19 cellular contexts compared by ENCODE assay signal in genomic region chr4:93814141-93814540, GRCh38. TPM values are rescaled to one million over a fixed set of nuclear protein-coding genes. Genes with fewer than 3 reads are reported as not detected.
DNase-seq lines count a peak whose midpoint lies in the region; ATAC-seq and TF ChIP-seq lines count a peak whose summit lies in the region.
"Had no signal": no experiment of that assay in that cellular context is flagged by ENCODE, and none has a peak within 500 bp of the region (broad histone marks: within the 10 kb centered on the region; RNA-seq: fewer than 3 reads in every experiment).

No MANE protein-coding gene starts in this region.

- H3K79me2 ChIP-seq in GM23338 (replicated peaks; ENCODE audit: insufficient read depth): no peaks in the 10 kb centered on the region
- H3K79me2 ChIP-seq in Loucy (ENCODE audit: insufficient read depth, low read length): no peaks in the 10 kb centered on the region
- H3K79me2 ChIP-seq in neural progenitor cell (ENCODE audit: low read depth): no peaks in the 10 kb centered on the region

- DNase-seq in GM23338 (ENCODE audit: low spot score) (no peak), endothelial cell (ENCODE audit: low spot score) (no peak), neural progenitor cell (ENCODE audit: low spot score) (no peak), upper lobe of right lung (no peak)
- DNase-seq: BE2C; CD8-positive, alpha-beta T cell; COR-L47; DMS153; DMS79 treated with DMSO at 0.1 percent for 48 hours; EL; GOT3; H9 had no signal

- H3K27me3 ChIP-seq in GM23338 (ENCODE audit: insufficient read depth) (no peaks in the 10 kb centered on the region), Loucy (ENCODE audit: insufficient read depth, low read length, poor library complexity, severe bottlenecking) (no peaks in the 10 kb centered on the region), neural progenitor cell (no peaks in the 10 kb centered on the region), upper lobe of right lung (no peaks in the 10 kb centered on the region)

- no peaks in the 10 kb centered on the region for H3F3A ChIP-seq in GM23338 (replicated peaks; ENCODE audit: low read depth)
- H3F3A ChIP-seq in Loucy (ENCODE audit: low read depth): no peaks in the 10 kb centered on the region
- no peaks in the 10 kb centered on the region for H3F3A ChIP-seq in neural progenitor cell (ENCODE audit: low read depth)

- H3K27me3 Mint-ChIP-seq in GM23338 (ENCODE audit: insufficient read depth, low read depth, poor library complexity) (no peaks in the 10 kb centered on the region), endothelial cell (ENCODE audit: unreplicated experiment) (no peaks in the 10 kb centered on the region), neural progenitor cell (ENCODE audit: insufficient read depth, low read depth) (peaks cover 3% of the 10 kb centered on the region)

- no peak for TF ChIP-seq CTCF in GM23338 (conservative IDR thresholded peaks at IDR 0.05; ENCODE audit: low read depth in 2 of 2)
- TF ChIP-seq CTCF in Loucy (conservative IDR thresholded peaks at IDR 0.05; ENCODE audit: low read length): no peak
- TF ChIP-seq CTCF in endothelial cell (IDR thresholded peaks at IDR 0.05; ENCODE audit: unreplicated experiment): no peak
- no peak for TF ChIP-seq CTCF in neural progenitor cell (IDR thresholded peaks at IDR 0.05)
- no peak for TF ChIP-seq CTCF in upper lobe of right lung (IDR thresholded peaks at IDR 0.05)

- H3K27ac ChIP-seq in GM23338 (ENCODE audit: low read depth) (no peak overlapping the region), neural progenitor cell (no peak overlapping the region), upper lobe of right lung (no peak overlapping the region)
- H3K27ac ChIP-seq: A549 had no signal

- H4K20me1 ChIP-seq in GM23338 (replicated peaks; ENCODE audit: insufficient read depth) (no peaks in the 10 kb centered on the region), Loucy (ENCODE audit: insufficient read depth, low read length, poor library complexity, severe bottlenecking) (no peaks in the 10 kb centered on the region), neural progenitor cell (ENCODE audit: low read depth) (no peaks in the 10 kb centered on the region)

- peaks cover 16% of the 10 kb centered on the region for H3K4me1 Mint-ChIP-seq in GM23338
- peaks cover 8% of the 10 kb centered on the region for H3K4me1 Mint-ChIP-seq in endothelial cell (ENCODE audit: unreplicated experiment)
- peaks cover 23% of the 10 kb centered on the region for H3K4me1 Mint-ChIP-seq in neural progenitor cell
- H3K4me1 Mint-ChIP-seq: IgD-negative memory B cell had no signal

- H3K9me2 ChIP-seq in GM23338 (ENCODE audit: insufficient read depth): no peaks in the 10 kb centered on the region; the same call in 1 of the 2 replicates
- no peaks in the 10 kb centered on the region for H3K9me2 ChIP-seq in Loucy (replicated peaks; ENCODE audit: low read depth, low read length)

- H3K36me3 ChIP-seq in GM23338 (ENCODE audit: insufficient read depth): no peaks in the 10 kb centered on the region
- H3K36me3 ChIP-seq in Loucy (ENCODE audit: insufficient read depth, low read length): no peaks in the 10 kb centered on the region
- H3K36me3 ChIP-seq in neural progenitor cell: no peaks in the 10 kb centered on the region
- no peaks in the 10 kb centered on the region for H3K36me3 ChIP-seq in upper lobe of right lung
- H3K36me3 ChIP-seq: BE2C had no signal

- H3K4me1 ChIP-seq in GM23338 (ENCODE audit: insufficient read depth): peaks cover 25% of the 10 kb centered on the region
- no peaks in the 10 kb centered on the region for H3K4me1 ChIP-seq in Loucy (ENCODE audit: insufficient read depth, low read length, poor library complexity, severe bottlenecking)
- peaks cover 6% of the 10 kb centered on the region for H3K4me1 ChIP-seq in neural progenitor cell
- H3K4me1 ChIP-seq in upper lobe of right lung: no peaks in the 10 kb centered on the region
- H3K4me1 ChIP-seq: A549, BE2C had no signal

- no peak for ATAC-seq in GM23338
- ATAC-seq in upper lobe of right lung: no peak
- ATAC-seq in HG02642 (IDR thresholded peaks at IDR 0.05; ENCODE audit: poor library complexity, unreplicated experiment): no peak
- ATAC-seq in HG03280 (IDR thresholded peaks at IDR 0.05; ENCODE audit: unreplicated experiment): no peak
- ATAC-seq: A549; CD8-positive, alpha-beta T cell had no signal

- H3K4me3 ChIP-seq in GM23338 (no peak overlapping the region), Loucy (ENCODE audit: low read length, poor library complexity, severe bottlenecking) (no peak overlapping the region), neural progenitor cell (no peak overlapping the region), upper lobe of right lung (no peak overlapping the region)
- H3K4me3 ChIP-seq: A549 had no signal

- H3K4me3 Mint-ChIP-seq in GM23338: no peak overlapping the region
- no peak overlapping the region for H3K4me3 Mint-ChIP-seq in endothelial cell (ENCODE audit: unreplicated experiment)
- H3K4me3 Mint-ChIP-seq in neural progenitor cell: no peak overlapping the region
- H3K4me3 Mint-ChIP-seq: CD14-positive monocyte; CD8-positive, alpha-beta T cell; H9; IgD-negative memory B cell had no signal

- H3K27ac Mint-ChIP-seq in GM23338: no peak overlapping the region
- peak overlapping the region; percentile 76 for H3K27ac Mint-ChIP-seq in endothelial cell (ENCODE audit: unreplicated experiment)
- peak overlapping the region; percentile 17 for H3K27ac Mint-ChIP-seq in neural progenitor cell
- H3K27ac Mint-ChIP-seq: CD14-positive monocyte; CD8-positive, alpha-beta T cell; H9 had no signal

- no peak overlapping the region for H3K9ac ChIP-seq in Loucy (ENCODE audit: low read depth, low read length, poor library complexity, severe bottlenecking)
- H3K9ac ChIP-seq in neural progenitor cell: no peak overlapping the region

- no peak overlapping the region; the same call in 1 of the 2 replicates for H2AFZ ChIP-seq in GM23338
- peak overlapping the region; percentile 21; the same call in 1 of the 2 replicates for H2AFZ ChIP-seq in Loucy (ENCODE audit: low read length)
- H2AFZ ChIP-seq in neural progenitor cell (replicated peaks): no peak overlapping the region

- H3K9me3 ChIP-seq in Loucy (ENCODE audit: insufficient read depth, low read depth, low read length): no peaks in the 10 kb centered on the region
- no peaks in the 10 kb centered on the region for H3K9me3 ChIP-seq in neural progenitor cell (ENCODE audit: low read depth)
- no peaks in the 10 kb centered on the region for H3K9me3 ChIP-seq in upper lobe of right lung
- H3K9me3 ChIP-seq: A549, BE2C had no signal

- H3K9me3 Mint-ChIP-seq in GM23338 (no peaks in the 10 kb centered on the region), endothelial cell (ENCODE audit: unreplicated experiment) (no peaks in the 10 kb centered on the region), neural progenitor cell (no peaks in the 10 kb centered on the region)
- H3K9me3 Mint-ChIP-seq: H9 had no signal

- H3K4me2 ChIP-seq in GM23338: peak overlapping the region; percentile 24; the same call in 1 of the 2 replicates
- no peak overlapping the region for H3K4me2 ChIP-seq in Loucy (ENCODE audit: low read depth, low read length, poor library complexity, severe bottlenecking)
- H3K4me2 ChIP-seq in neural progenitor cell: no peak overlapping the region
- H3K4me2 ChIP-seq: A549 had no signal

- H3K36me3 Mint-ChIP-seq in GM23338 (ENCODE audit: low read depth) (no peaks in the 10 kb centered on the region), endothelial cell (ENCODE audit: low read depth, unreplicated experiment) (no peaks in the 10 kb centered on the region), neural progenitor cell (no peaks in the 10 kb centered on the region)
- H3K36me3 Mint-ChIP-seq: CD14-positive monocyte; CD8-positive, alpha-beta T cell; IgD-negative memory B cell had no signal

- intact Hi-C loops in upper lobe of right lung (cut with DNase I): no loop called here

TF ChIP-seq in GM23338, 12 proteins besides CTCF, POLR2A, EP300 and RAD21 (continues in another document):
- TF ChIP-seq ZNF114 (CRISPR knock-in tag; IDR thresholded peaks at IDR 0.05) (no peak), REST (IDR thresholded peaks at IDR 0.05; ENCODE audit: unreplicated experiment) (no peak), NANOG (IDR thresholded peaks at IDR 0.05; ENCODE audit: borderline replicate concordance) (no peak), JUNB (IDR thresholded peaks at IDR 0.05; ENCODE audit: unreplicated experiment) (no peak), EZH2phosphoT487 (IDR thresholded peaks at IDR 0.05; ENCODE audit: unreplicated experiment) (no peak)

RNA-seq across cellular contexts. Expression of gene ATOH1, which starts 14.4 kb away (rescaled TPM):
- total RNA-seq in GM23338 (2014; rRNA removed; shearing (Covaris generic)): 0.27 and 0.69 TPM in 2 replicates
- 0.24 and 0.97 TPM in 2 replicates for polyA plus RNA-seq in GM23338 (2016; fragmentation: Nextera tagmentation; extraction: Ambion mirVana)
- total RNA-seq in endothelial cell (ENCODE audit: unreplicated experiment) (not detected), neural progenitor cell (ENCODE audit: low replicate concordance) (0.06 TPM in 1 of 2 replicates, not detected in the other), upper lobe of right lung (not detected)
- total RNA-seq: CD8-positive, alpha-beta T cell; H9 had no signal
- polyA plus RNA-seq: A549, AG04450, CD14-positive monocyte, IgD-negative memory B cell had no signal
